In genomic region chr5:131659290-131659689, GRCh38 we compare ENCODE assay signal across 24 cellular contexts. TPM values are rescaled to one million over a fixed set of nuclear protein-coding genes. Genes with fewer than 3 reads are reported as not detected.
DNase-seq lines count a peak whose midpoint lies in the region; ATAC-seq, FAIRE-seq and TF ChIP-seq lines count a peak whose summit lies in the region.
"Had no signal": no experiment of that assay in that cellular context is flagged by ENCODE, and none has a peak within 500 bp of the region (broad histone marks: within the 10 kb centered on the region; RNA-seq: fewer than 3 reads in every experiment).

No MANE protein-coding gene starts in this region.

- H3K4me2 ChIP-seq in HepG2 (ENCODE audit: low read depth, low read length) (no peak overlapping the region), PC-3 (ENCODE audit: low read length) (no peak overlapping the region)
- H3K4me2 ChIP-seq: BLaER1 had no signal

- H3K27ac ChIP-seq in right atrium auricular region (no peak overlapping the region), HepG2 (ENCODE audit: extremely low read length, insufficient read depth, low read length) (no peak overlapping the region), upper lobe of right lung (no peak overlapping the region), WERI-Rb-1 (no peak overlapping the region), PC-3 (ENCODE audit: low read length) (no peak overlapping the region)
- H3K27ac ChIP-seq: 22Rv1, BLaER1, C4-2B, GM23248 had no signal

- no peak for FAIRE-seq in HepG2 (lab: Jason Lieb, UNC)
- FAIRE-seq: A204.1, G401.6, GM12892, GM19239, H1 had no signal

- no peaks in the 10 kb centered on the region for H4K20me1 ChIP-seq in HepG2 (ENCODE audit: insufficient read depth, low read length)
- H4K20me1 ChIP-seq in PC-3 (ENCODE audit: low read length) = no peaks in the 10 kb centered on the region
- H4K20me1 ChIP-seq: BLaER1 had no signal

- TF ChIP-seq CTCF in right atrium auricular region (IDR thresholded peaks at IDR 0.05) (no peak), HepG2 (CRISPR knock-in tag; IDR thresholded peaks at IDR 0.05) (no peak), omental fat pad (IDR thresholded peaks at IDR 0.05) (no peak), upper lobe of right lung (IDR thresholded peaks at IDR 0.05) (no peak), WERI-Rb-1 (IDR thresholded peaks at IDR 0.05; ENCODE audit: low read depth, low read length) (no peak), PC-3 (conservative IDR thresholded peaks at IDR 0.05; ENCODE audit: low read depth, low read length) (no peak)

- no peaks in the 10 kb centered on the region for H3F3A ChIP-seq in PC-3 (ENCODE audit: low read length, unreplicated experiment)

- H3K9me3 ChIP-seq in right atrium auricular region (peaks cover 0 to 18% of the 10 kb centered on the region in 2 donors), HepG2 (ENCODE audit: low read length) (no peaks in the 10 kb centered on the region), upper lobe of right lung (peaks cover 6% of the 10 kb centered on the region), WERI-Rb-1 (ENCODE audit: severe bottlenecking) (peaks cover 3% of the 10 kb centered on the region), PC-3 (ENCODE audit: low read length) (no peaks in the 10 kb centered on the region)
- H3K9me3 ChIP-seq: BLaER1, Caco-2 had no signal

- H2AFZ ChIP-seq in HepG2 (ENCODE audit: low read length) (no peak overlapping the region), PC-3 (ENCODE audit: low read length) (no peak overlapping the region)
- H2AFZ ChIP-seq: GM23248 had no signal

- H3K4me1 ChIP-seq in right atrium auricular region (no peaks in the 10 kb centered on the region), HepG2 (ENCODE audit: insufficient read depth, low read length) (peaks cover 26% of the 10 kb centered on the region), upper lobe of right lung (no peaks in the 10 kb centered on the region), PC-3 (ENCODE audit: insufficient read depth, low read length) (no peaks in the 10 kb centered on the region)
- H3K4me1 ChIP-seq: BLaER1, Caco-2 had no signal

- BruUV-seq in HepG2 (replicated peaks; lab: Mats Ljungman, UMichigan) = no TSS peak
- no TSS peak for BruUV-seq in PC-3 (replicated peaks; lab: Mats Ljungman, UMichigan)

- in situ Hi-C loops in HepG2 (cut with HindIII; ENCODE audit: extremely low pct_ligation_motif_present, low pct_unique_long_range_greater_than_20kb) = no loop called here

- no peaks in the 10 kb centered on the region for H3K27me3 ChIP-seq in right atrium auricular region
- no peaks in the 10 kb centered on the region for H3K27me3 ChIP-seq in HepG2 (ENCODE audit: control insufficient read depth in 1 of 2, insufficient read depth in 2 of 2, low read length in 2 of 2)
- H3K27me3 ChIP-seq in upper lobe of right lung = no peaks in the 10 kb centered on the region
- H3K27me3 ChIP-seq in WERI-Rb-1 (ENCODE audit: insufficient read depth, low read depth, severe bottlenecking) = no peaks in the 10 kb centered on the region
- no peaks in the 10 kb centered on the region for H3K27me3 ChIP-seq in PC-3 (ENCODE audit: low read length)
- H3K27me3 ChIP-seq: BLaER1 had no signal

- intact Hi-C loops in Right ventricle myocardium inferior (cut with DNase I) (no loop called here), HepG2 (cut with micrococcal nuclease; ENCODE audit: unreplicated experiment) (no loop called here), upper lobe of right lung (cut with DNase I) (no loop called here), PC-3 (cut with micrococcal nuclease) (no loop called here)

- no peak for TF ChIP-seq EP300 in HepG2 (IDR thresholded peaks at IDR 0.05; ENCODE audit: low read depth in 2 of 2, low read length in 2 of 2)
- TF ChIP-seq EP300 in HepG2 (CRISPR knock-in tag; IDR thresholded peaks at IDR 0.05; ENCODE audit: borderline replicate concordance) = no peak

- H3K36me3 ChIP-seq in right atrium auricular region = peaks cover 42% of the 10 kb centered on the region
- peaks cover 16 to 47% of the 10 kb centered on the region in 2 experiments for H3K36me3 ChIP-seq in HepG2 (replicated peaks in 1 of 2; ENCODE audit: control insufficient read depth in 1 of 2, insufficient read depth in 2 of 2, low read length in 2 of 2)
- peaks cover 35% of the 10 kb centered on the region for H3K36me3 ChIP-seq in upper lobe of right lung
- H3K36me3 ChIP-seq in WERI-Rb-1 = peaks cover 33% of the 10 kb centered on the region
- no peaks in the 10 kb centered on the region; the same call in 1 of the 2 replicates for H3K36me3 ChIP-seq in PC-3 (ENCODE audit: low read depth, low read length)

- no peak for TF ChIP-seq POLR2A in HepG2 (IDR thresholded peaks at IDR 0.05; ENCODE audit: insufficient read depth in 1 of 2, low read depth in 2 of 2, low read length in 2 of 2)

- POLR2A ChIA-PET in HepG2 (lab: Yijun Ruan, JAX) = no interaction called here
- POLR2A ChIA-PET in PC-3 (lab: Charles Lee; ENCODE audit: unreplicated experiment) = no interaction called here

- ATAC-seq in Right ventricle myocardium inferior = no peak
- peak; percentile 37; the same call in 2 of the 3 replicates for ATAC-seq in HepG2
- ATAC-seq in omental fat pad (ENCODE audit: low FRiP score) = peak; percentile 59
- peak; percentile 29 for ATAC-seq in upper lobe of right lung
- no peak for ATAC-seq in PC-3
- ATAC-seq: CD8-positive, alpha-beta T cell had no signal

- TF ChIP-seq RAD21 in HepG2 (CRISPR knock-in tag; IDR thresholded peaks at IDR 0.05) = no peak

- no peaks in the 10 kb centered on the region for H3K79me2 ChIP-seq in HepG2 (ENCODE audit: insufficient read depth, low read length)
- no peaks in the 10 kb centered on the region for H3K79me2 ChIP-seq in PC-3 (ENCODE audit: low read length)

- 97% methylated on average over 9 of the region's 13 CpGs for WGBS in HepG2 (ENCODE audit: low lambda C conversion rate)

- H3K4me3 ChIP-seq in right atrium auricular region (no peak overlapping the region), HepG2 (replicated peaks in 1 of 3; ENCODE audit: insufficient read depth in 1 of 3, low read depth in 2 of 3, low read length in 3 of 3) (no peak overlapping the region), upper lobe of right lung (no peak overlapping the region), WERI-Rb-1 (ENCODE audit: low read depth, low read length) (no peak overlapping the region), PC-3 (ENCODE audit: low read length) (no peak overlapping the region)
- H3K4me3 ChIP-seq: BLaER1, GM23248 had no signal

- DNase-seq in Right ventricle myocardium inferior (ENCODE audit: missing footprints) = peak; percentile 69
- DNase-seq in right atrium auricular region (ENCODE audit: low spot score) = no peak
- DNase-seq in HepG2 (ENCODE audit: low spot score) = no peak
- DNase-seq in omental fat pad (ENCODE audit: low spot score) = no peak
- DNase-seq in upper lobe of right lung = no peak
- no peak for DNase-seq in WERI-Rb-1
- no peak for DNase-seq in PC-3
- no peak for DNase-seq in activated CD4-positive, alpha-beta T cell treated with anti-CD3 and anti-CD28 coated beads for 1 hour
- DNase-seq: Caco-2; CD4-positive, CD25-positive, alpha-beta regulatory T cell; CD8-positive, alpha-beta T cell; DMS153; DND-41; GM23248; H7; HCEC 1CT had no signal

- CTCF ChIA-PET in HepG2 (lab: Yijun Ruan, JAX; ENCODE audit: low intra/inter-chr PET ratio, low total read pairs) = no interaction called here
- CTCF ChIA-PET in PC-3 (lab: Charles Lee) = no interaction called here

- H3K9me2 ChIP-seq in PC-3 (replicated peaks; ENCODE audit: low read length) = no peaks in the 10 kb centered on the region

- H3K9ac ChIP-seq in HepG2 (ENCODE audit: insufficient read depth, low read depth, low read length) = no peak overlapping the region
- no peak overlapping the region for H3K9ac ChIP-seq in PC-3 (ENCODE audit: low read length)
- H3K9ac ChIP-seq: BLaER1, GM23248 had no signal

RNA-seq across cellular contexts. Expression of gene RAPGEF6, which starts 24.3 kb away (rescaled TPM):
- total RNA-seq in Right ventricle myocardium inferior (8.5 TPM), right atrium auricular region (10 to 100 TPM; 10.0 to 14.0 TPM), HepG2 (2016; rRNA removed; fragmentation: Illumina TruSeq; extraction: Trizol) (23.3 and 24.6 TPM in 2 replicates), omental fat pad (10 to 100 TPM; 14.7 to 31.5 (median 24.2) TPM), upper lobe of right lung (27.2 TPM), PC-3 (2014; rRNA removed) (9.7 and 9.8 TPM in 2 replicates)
- 7.5 and 10.7 TPM in 2 replicates for total RNA-seq in HepG2 (2016; cell fraction: cytosol; rRNA removed; fragmentation: Illumina TruSeq; extraction: Trizol; ENCODE audit: low read depth)
- total RNA-seq in HepG2 (2016; cell fraction: insoluble cytoplasmic fraction; rRNA removed; fragmentation: Illumina TruSeq; extraction: Trizol) = 20.2 and 24.5 TPM in 2 replicates
- total RNA-seq in HepG2 (2016; cell fraction: membrane; rRNA removed; fragmentation: Illumina TruSeq; extraction: Trizol) = 7.0 and 11.4 TPM in 2 replicates
- 45.4 and 49.6 TPM in 2 replicates for total RNA-seq in HepG2 (2016; cell fraction: nucleus; rRNA removed; fragmentation: Illumina TruSeq; extraction: Trizol)
- polyA plus RNA-seq in HepG2 (2011; rRNA removed) = 7.3 and 7.7 TPM in 2 replicates
- 3.5 and 5.4 TPM in 2 replicates for polyA plus RNA-seq in HepG2 (2011; cell fraction: cytosol; rRNA removed)
- 8.0 and 8.2 TPM in 2 replicates for polyA plus RNA-seq in HepG2 (2011; cell fraction: nucleus; rRNA removed)
- 7.9 and 14.6 TPM in 2 replicates for polyA plus RNA-seq in HepG2 (2012)
- 0.24 and 0.26 TPM in 2 replicates for polyA plus RNA-seq in HepG2 (2016; cell fraction: cytosol; fragmentation: Illumina TruSeq; extraction: Trizol; ENCODE audit: low read depth)
- polyA plus RNA-seq in HepG2 (2016; cell fraction: insoluble cytoplasmic fraction; fragmentation: Illumina TruSeq; extraction: Trizol; ENCODE audit: low read depth) = 6.9 and 7.6 TPM in 2 replicates
- 0.79 and 1.0 TPM in 2 replicates for polyA plus RNA-seq in HepG2 (2016; cell fraction: membrane; fragmentation: Illumina TruSeq; extraction: Trizol; ENCODE audit: low read depth)
- 9.7 TPM in 2 replicates for polyA plus RNA-seq in HepG2 (2016; cell fraction: nucleus; fragmentation: Illumina TruSeq; extraction: Trizol; ENCODE audit: insufficient read depth, low read depth)
- 20.8 and 24.5 TPM in 2 replicates for polyA minus RNA-seq in HepG2 (2011; rRNA and poly(A)+ RNA removed; ENCODE audit: low replicate concordance)
- 14.7 and 19.0 TPM in 2 replicates for polyA minus RNA-seq in HepG2 (2011; cell fraction: cytosol; rRNA and poly(A)+ RNA removed)
- polyA minus RNA-seq in HepG2 (2011; cell fraction: nucleus; rRNA and poly(A)+ RNA removed) = 125 and 131 TPM in 2 replicates

Comparison
In these comparisons a context has a peak if more than half of its experiments do, and no peak if none do; other contexts are left out.
1. ATAC-seq: peak in HepG2 (single experiment), omental fat pad (single experiment) and upper lobe of right lung (single experiment); none in Right ventricle myocardium inferior (single experiment) and PC-3 (single experiment).